ENCODE assay signal across 31 cellular contexts in the genomic region with DNA sequence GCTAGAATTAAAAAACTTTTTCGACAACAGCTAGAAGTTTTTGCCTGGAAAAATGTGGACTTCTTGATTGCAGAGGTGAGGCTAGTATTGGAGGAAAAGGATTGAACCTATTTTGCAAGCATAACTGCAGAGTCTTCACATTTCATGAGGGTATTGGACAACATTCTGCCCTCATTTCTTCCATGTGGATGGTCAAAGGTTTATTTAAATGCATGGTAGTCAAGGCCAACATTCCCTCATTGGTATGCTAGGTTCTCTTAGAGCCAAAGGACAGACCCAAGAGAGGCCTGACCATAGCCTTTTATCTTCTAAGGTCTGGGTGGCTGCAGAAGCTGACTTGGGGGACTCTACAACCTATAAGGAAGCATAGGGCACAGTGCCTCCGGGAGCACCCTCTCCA. TPM values are rescaled to one million over a fixed set of nuclear protein-coding genes. Genes with fewer than 3 reads are reported as not detected.
"Had no signal": no experiment of that assay in that cellular context is flagged by ENCODE, and none has a peak within 500 bp of the region (broad histone marks: within the 10 kb centered on the region; RNA-seq: fewer than 3 reads in every experiment).

No MANE protein-coding gene starts in this region.

- DNase-seq: activated B cell treated with CpG ODN at 0.5 μM for 24 hours; activated CD4-positive, alpha-beta memory T cell treated with anti-CD3 and anti-CD28 coated beads for 36 hours; activated CD4-positive, alpha-beta T cell treated with anti-CD3 and anti-CD28 coated beads for 4 hours; activated CD4-positive, alpha-beta T cell treated with anti-CD3 and anti-CD28 coated beads, Interleukin-2, amount 10 ng/mL, durations not matched to agents 24 days and 14 days; activated CD4-positive, alpha-beta T cell treated with anti-CD3 and anti-CD28 coated beads, Interleukin-2, amount 50 U/mL, for 1 hour; activated CD4-positive, alpha-beta T cell treated with anti-CD3 and anti-CD28 coated beads, Interleukin-2, amount 50 U/mL, for 4 hours; activated CD4-positive, CD25-positive, alpha-beta regulatory T cell treated with anti-CD3 and anti-CD28 coated beads, Interleukin-2, amount 50 U/mL, for 72 hours; activated CD8-positive, alpha-beta memory T cell treated with anti-CD3 and anti-CD28 coated beads, Interleukin-2, amount 50 U/mL, for 48 hours; activated CD8-positive, alpha-beta T cell treated with anti-CD3 and anti-CD28 coated beads for 36 hours; activated effector memory CD4-positive, alpha-beta T cell treated with Interleukin-2 at 50 U/mL for 16 hours; activated gamma-delta T cell; activated naive CD4-positive, alpha-beta T cell treated with anti-CD3 and anti-CD28 coated beads, Interleukin-2, amount 10 ng/mL, durations not matched to agents 7 days and 5 days; activated naive CD4-positive, alpha-beta T cell treated with Interleukin-2 at 50 U/mL for 16 hours; activated naive CD8-positive, alpha-beta T cell treated with anti-CD3 and anti-CD28 coated beads, Interleukin-2, amount 10 ng/mL, durations not matched to agents 7 days and 5 days; activated naive CD8-positive, alpha-beta T cell treated with anti-CD3 and anti-CD28 coated beads, Interleukin-2, amount 50 U/mL, for 24 hours; activated T-cell treated with anti-CD3 and anti-CD28 coated beads, Interleukin-2, amount 50 U/mL, for 24 hours; activated T-cell treated with anti-CD3 and anti-CD28 coated beads, Interleukin-2, amount 50 U/mL, for 48 hours; amygdala; anterior cingulate cortex; caudate nucleus; cerebellar nuclear complex; T-helper 1 cell; T-helper 2 cell; T-helper 9 cell had no signal

- FAIRE-seq: bronchial epithelial cell, TTC549 had no signal

- H3K36me3 ChIP-seq: ascending aorta, cardiac muscle cell had no signal

- H3K4me3 ChIP-seq: ascending aorta, cardiac muscle cell had no signal

- ATAC-seq: activated CD8-positive, alpha-beta T cell treated with anti-CD3 and anti-CD28 coated beads for 36 hours; activated naive CD8-positive, alpha-beta T cell treated with anti-CD3 and anti-CD28 coated beads, Interleukin-2, amount 50 U/mL, for 24 hours had no signal

- H3K9me3 ChIP-seq: ascending aorta had no signal

- H3K27me3 ChIP-seq: ascending aorta, cardiac muscle cell had no signal

- H3K27ac ChIP-seq: ascending aorta, cardiac muscle cell, VCaP had no signal

RNA-seq across cellular contexts. Expression of a gene that starts 11.2 kb away (rescaled TPM):
- total RNA-seq: activated B cell treated with CpG ODN at 0.5 μM for 24 hours; activated CD4-positive, alpha-beta memory T cell treated with anti-CD3 and anti-CD28 coated beads for 36 hours; activated CD4-positive, alpha-beta T cell treated with anti-CD3 and anti-CD28 coated beads, Interleukin-2, amount 10 ng/mL, durations not matched to agents 24 days and 14 days; activated CD8-positive, alpha-beta memory T cell treated with anti-CD3 and anti-CD28 coated beads for 36 hours; activated CD8-positive, alpha-beta T cell treated with anti-CD3 and anti-CD28 coated beads for 36 hours; activated naive CD8-positive, alpha-beta T cell treated with anti-CD3 and anti-CD28 coated beads, Interleukin-2, amount 10 ng/mL, durations not matched to agents 7 days and 5 days; activated T-helper 2 cell treated with anti-CD3 and anti-CD28 coated beads, Interferon-gamma antibody, Interleukin-2, Interleukin-4, amounts not matched to agents 10 μg/mL and 5 μg/mL and 100 μg/mL, durations not matched to agents 14 hours and 24 hours and 36 hours; bronchial epithelial cell; cardiac muscle cell had no signal
- polyA plus RNA-seq: cardiac muscle cell had no signal

RNA-seq across cellular contexts. Expression of a gene that starts 11.3 kb away (rescaled TPM):
- total RNA-seq: activated B cell treated with CpG ODN at 0.5 μM for 24 hours; activated CD4-positive, alpha-beta T cell treated with anti-CD3 and anti-CD28 coated beads, Interleukin-2, amount 10 ng/mL, durations not matched to agents 24 days and 14 days had no signal
- polyA plus RNA-seq: cardiac muscle cell had no signal

RNA-seq across cellular contexts. Expression of a gene that starts 30.8 kb away (rescaled TPM):
- total RNA-seq: activated B cell treated with CpG ODN at 0.5 μM for 24 hours; activated CD4-positive, alpha-beta memory T cell treated with anti-CD3 and anti-CD28 coated beads for 36 hours; activated CD4-positive, alpha-beta T cell treated with anti-CD3 and anti-CD28 coated beads, Interleukin-2, amount 10 ng/mL, durations not matched to agents 24 days and 14 days; activated CD8-positive, alpha-beta memory T cell treated with anti-CD3 and anti-CD28 coated beads for 36 hours; activated CD8-positive, alpha-beta T cell treated with anti-CD3 and anti-CD28 coated beads for 36 hours; activated naive CD8-positive, alpha-beta T cell treated with anti-CD3 and anti-CD28 coated beads, Interleukin-2, amount 10 ng/mL, durations not matched to agents 7 days and 5 days; activated T-helper 2 cell treated with anti-CD3 and anti-CD28 coated beads, Interferon-gamma antibody, Interleukin-2, Interleukin-4, amounts not matched to agents 10 μg/mL and 5 μg/mL and 100 μg/mL, durations not matched to agents 14 hours and 24 hours and 36 hours; ascending aorta; bronchial epithelial cell; cardiac muscle cell had no signal
